Comparison of ENCODE assay signal across 19 cellular contexts in genomic region chr14:103836976-103837725, GRCh38. TPM values are rescaled to one million over a fixed set of nuclear protein-coding genes. Genes with fewer than 3 reads are reported as not detected.
DNase-seq lines count a peak whose midpoint lies in the region; ATAC-seq and TF ChIP-seq lines count a peak whose summit lies in the region.
"Had no signal": no experiment of that assay in that cellular context is flagged by ENCODE, and none has a peak within 500 bp of the region (broad histone marks: within the 10 kb centered on the region; RNA-seq: fewer than 3 reads in every experiment).

No MANE protein-coding gene starts in this region.

- intact Hi-C loops in HCT116 (cut with micrococcal nuclease) (no loop called here), prostate gland (cut with DNase I) (no loop called here)

- 33% methylated on average over 6 of the region's 6 CpGs for whole genome bisulfite sequencing in prostate gland

- no peak for ATAC-seq in HCT116

- no peak overlapping the region for H2AFZ ChIP-seq in HCT116 (ENCODE audit: low read depth, low read length, poor library complexity, severe bottlenecking)

- TF ChIP-seq CTCF in HCT116 (IDR thresholded peaks at IDR 0.05 in 2 of 3, conservative IDR thresholded peaks at IDR 0.05 in 1 of 3; ENCODE audit: borderline replicate concordance in 1 of 3, insufficient read depth in 1 of 3, low read depth in 2 of 3, low read length in 2 of 3) (no peak), fibroblast of pulmonary artery (IDR thresholded peaks at IDR 0.05; ENCODE audit: low read length, missing control alignments) (no peak), prostate gland (IDR thresholded peaks at IDR 0.05) (no peak)

- H3K79me2 ChIP-seq in HCT116 (ENCODE audit: insufficient read depth, low read length): peaks cover 9% of the 10 kb centered on the region

- H3K27ac ChIP-seq in HCT116 (ENCODE audit: low read depth, low read length) (no peak overlapping the region), prostate gland (peak overlapping the region; percentile 42 to 44)
- H3K27ac ChIP-seq: RWPE1 had no signal

- BruUV-seq in HCT116 (replicated peaks; lab: Mats Ljungman, UMichigan): TSS peak; percentile 21

- no peak overlapping the region for H3K4me2 ChIP-seq in HCT116 (ENCODE audit: low read length)

- no peaks in the 10 kb centered on the region for H3K9me2 ChIP-seq in HCT116 (ENCODE audit: insufficient read depth)

- no peak overlapping the region for H3K9ac ChIP-seq in HCT116 (ENCODE audit: low read length)

- DNase-seq in HCT116 (ENCODE audit: low read depth, low spot score): no peak
- DNase-seq in KBM-7: peak; percentile 77
- peak; percentile 71 for DNase-seq in fibroblast of pulmonary artery (ENCODE audit: low read depth)
- no peak for DNase-seq in prostate gland (ENCODE audit: low spot score)
- no peak for DNase-seq in cerebellar nuclear complex (lab: John Stamatoyannopoulos, UW)
- no peak for DNase-seq in hepatic stellate cell (ENCODE audit: low spot score)
- no peak for DNase-seq in ureter (ENCODE audit: low spot score)
- DNase-seq: CD4-positive, CD25-positive, alpha-beta regulatory T cell; DMS79; KG1; NCI-H1092; NCI-H1436 treated with DMSO at 0.1 percent for 48 hours; NCI-H2029 treated with DMSO at 0.1 percent for 48 hours; NCI-H226; NCI-H524; NCI-H774; NK-92 treated with Interleukin-12 subunit alpha and Interleukin-12 subunit beta, amount 100 ng/mL, for 24 hours; SIG-M5 had no signal

- no peaks in the 10 kb centered on the region for H4K20me1 ChIP-seq in HCT116 (ENCODE audit: insufficient read depth)

- no peak for TF ChIP-seq RAD21 in HCT116 (IDR thresholded peaks at IDR 0.05; ENCODE audit: low read depth)

- H3K4me3 ChIP-seq in HCT116 (replicated peaks in 1 of 2; ENCODE audit: low read depth in 1 of 2, low read length in 2 of 2) (no peak overlapping the region), fibroblast of pulmonary artery (replicated peaks; ENCODE audit: low read depth, low read length) (no peak overlapping the region), prostate gland (no peak overlapping the region)

- H3K36me3 ChIP-seq in HCT116 (ENCODE audit: control insufficient read depth in 1 of 2, insufficient read depth in 2 of 2, low read length in 2 of 2): no peaks in the 10 kb centered on the region
- H3K36me3 ChIP-seq in prostate gland: no peaks in the 10 kb centered on the region

- H3K27me3 ChIP-seq in HCT116 (ENCODE audit: insufficient read depth, low read length) (no peaks in the 10 kb centered on the region), prostate gland (replicated peaks; ENCODE audit: insufficient read depth) (no peaks in the 10 kb centered on the region)

- peaks cover 0 to 2% of the 10 kb centered on the region in 2 experiments; a peak in 2 of 4 replicates for H3K4me1 ChIP-seq in HCT116 (ENCODE audit: control insufficient read depth in 1 of 2, insufficient read depth in 2 of 2, low read length in 2 of 2)
- peaks cover 7% of the 10 kb centered on the region for H3K4me1 ChIP-seq in prostate gland (replicated peaks)

- POLR2A ChIA-PET in HCT116 (lab: Charles Lee): no interaction called here

- H3K9me3 ChIP-seq in HCT116 (ENCODE audit: control insufficient read depth in 1 of 2, insufficient read depth in 1 of 2, low read depth in 1 of 2, low read length in 2 of 2): no peaks in the 10 kb centered on the region
- no peaks in the 10 kb centered on the region for H3K9me3 ChIP-seq in prostate gland

- CTCF ChIA-PET in HCT116 (lab: Charles Lee): no interaction called here

- no peak for TF ChIP-seq POLR2A in HCT116 (IDR thresholded peaks at IDR 0.05; ENCODE audit: borderline replicate concordance, extremely low read depth, insufficient read depth, insufficient read length)
- no peak for TF ChIP-seq POLR2A in prostate gland (IDR thresholded peaks at IDR 0.05)

- in situ Hi-C loops in KBM-7 (cut with MboI; ENCODE audit: low pct_unique_long_range_greater_than_20kb, low sequenced_read_pairs): no loop called here

- RAD21 ChIA-PET in HCT116 (lab: Charles Lee; ENCODE audit: low non-redundant PET in 1 of 2, low total read pairs in 2 of 2, uncharacterized antibody in 2 of 2, unreplicated experiment in 2 of 2): interaction anchor here in 1 of 2 experiments (0.7 kb wide), 1 partner anchor 43 kb away, joined by 3 read pairs; no protein-coding TSS in a partner anchor

TF ChIP-seq in HCT116, 20 proteins besides CTCF, POLR2A, EP300 and RAD21:
- no peak for TF ChIP-seq SIN3A (IDR thresholded peaks at IDR 0.05; ENCODE audit: low read depth)
- TF ChIP-seq EZH2 (IDR thresholded peaks at IDR 0.05): no peak
- no peak for TF ChIP-seq ZNF274 (IDR thresholded peaks at IDR 0.05; ENCODE audit: low read depth, low read length)
- no peak for TF ChIP-seq ZBTB33 (IDR thresholded peaks at IDR 0.05; ENCODE audit: extremely low read depth, insufficient replicate concordance, low read length)
- no peak for TF ChIP-seq JUND (IDR thresholded peaks at IDR 0.05)
- TF ChIP-seq ZFX (IDR thresholded peaks at IDR 0.05): no peak
- TF ChIP-seq CBX3 (IDR thresholded peaks at IDR 0.05; ENCODE audit: low read depth): no peak
- TF ChIP-seq TCF7L2 (IDR thresholded peaks at IDR 0.05; ENCODE audit: borderline replicate concordance, extremely low read depth, insufficient read depth, insufficient read length): no peak
- TF ChIP-seq SRF (IDR thresholded peaks at IDR 0.05; ENCODE audit: low read depth): no peak
- no peak for TF ChIP-seq EGR1 (IDR thresholded peaks at IDR 0.05; ENCODE audit: low read depth)
- no peak for TF ChIP-seq MAX (IDR thresholded peaks at IDR 0.05)
- TF ChIP-seq ATF3 (IDR thresholded peaks at IDR 0.05): no peak
- no peak for TF ChIP-seq CEBPB (IDR thresholded peaks at IDR 0.05; ENCODE audit: low read depth)
- TF ChIP-seq YY1 (IDR thresholded peaks at IDR 0.05; ENCODE audit: extremely low read depth, insufficient replicate concordance, low read depth, low read length): no peak
- TF ChIP-seq EZH2phosphoT487 (IDR thresholded peaks at IDR 0.05; ENCODE audit: borderline replicate concordance): no peak
- no peak for TF ChIP-seq POLR2AphosphoS5 (IDR thresholded peaks at IDR 0.05; ENCODE audit: low read depth, low read length)
- TF ChIP-seq FOSL1 (IDR thresholded peaks at IDR 0.05; ENCODE audit: low read depth): no peak
- no peak for TF ChIP-seq SP1 (IDR thresholded peaks at IDR 0.05; ENCODE audit: low read depth)
- TF ChIP-seq ELF1 (IDR thresholded peaks at IDR 0.05; ENCODE audit: borderline replicate concordance, low read depth): no peak

RNA-seq across cellular contexts. Expression of gene PPP1R13B, which starts 10.2 kb away (rescaled TPM):
- 17.8 TPM for total RNA-seq in HCT116 (2021; ENCODE audit: unreplicated experiment)
- polyA plus RNA-seq in HCT116 (2012): 8.8 and 9.1 TPM in 2 replicates
- total RNA-seq in prostate gland: 10 to 100 TPM; 48.2 to 64.6 TPM
- 94.4 TPM for total RNA-seq in ureter

Comparison
In these comparisons a context has a peak if more than half of its experiments do, and no peak if none do; other contexts are left out.
1. DNase-seq: peak in KBM-7 (single experiment) and fibroblast of pulmonary artery (single experiment); none in HCT116 (single experiment), prostate gland (single experiment), cerebellar nuclear complex (0 of 2), hepatic stellate cell (single experiment) and ureter (single experiment).